In genomic region chr19:21020298-21021227, GRCh38 we compare ENCODE assay signal across 8 cellular contexts. TPM values are rescaled to one million over a fixed set of nuclear protein-coding genes. Genes with fewer than 3 reads are reported as not detected.
A peak's percentile ranks its signal among the peaks of the same experiment; 100 is the strongest.
DNase-seq lines count a peak whose midpoint lies in the region; ATAC-seq, FAIRE-seq and TF ChIP-seq lines count a peak whose summit lies in the region.

ZNF430 (plus strand) TSS chr19:21020657; CDS start chr19:21020801, 144 bp downstream.

- CTCF ChIA-PET in HepG2 (lab: Yijun Ruan, JAX; ENCODE audit: low intra/inter-chr PET ratio, low total read pairs) = no interaction called here

- TF ChIP-seq POLR2A in HepG2 (IDR thresholded peaks at IDR 0.05; ENCODE audit: insufficient read depth in 1 of 2, low read depth in 2 of 2, low read length in 2 of 2) = peak; percentile 80 to 90

- intact Hi-C loops in HepG2 (cut with micrococcal nuclease; ENCODE audit: unreplicated experiment) = loop anchor here (1.0 kb wide), 1 partner anchor 122 kb away; the partner anchor contains the start of gene ZNF431

- peaks cover 0 to 32% (median 19%) of the 10 kb centered on the region in 11 experiments; a peak in 20 of 22 replicates for H3K9me3 ChIP-seq in BLaER1 treated with 17β-estradiol and CSF1 and Interleukin-3, amounts not matched to agents 10 nM and 100 nM (replicated peaks in 1 of 11)
- no peaks in the 10 kb centered on the region for H3K9me3 ChIP-seq in HepG2 (ENCODE audit: low read length)

- peak; percentile 84 for DNase-seq in NCI-H748 treated with DMSO at 0.1 percent for 48 hours (lab: John Stamatoyannopoulos, UW)
- DNase-seq in activated CD4-positive, alpha-beta T cell treated with anti-CD3 and anti-CD28 coated beads, Interleukin-2, amount 50 U/mL, for 24 hours (ENCODE audit: low read depth in 1 of 2, low spot score in 1 of 2) = peak; percentile 73 to 95
- DNase-seq in dermis blood vessel endothelial cell = peak; percentile 97
- DNase-seq in HepG2 (ENCODE audit: low spot score) = peak; percentile 97
- DNase-seq in stimulated activated CD4-positive, alpha-beta T cell treated with anti-CD3 and anti-CD28 coated beads, Interleukin-4, amount 100 ng/mL, for 1 hour = peak; percentile 87

- peak; percentile 93 for ATAC-seq in GM19351 (IDR thresholded peaks at IDR 0.05; ENCODE audit: unreplicated experiment)
- ATAC-seq in HG03558 (IDR thresholded peaks at IDR 0.05; ENCODE audit: extremely low read depth, unreplicated experiment) = peak; percentile 81
- peak; percentile 98 for ATAC-seq in HepG2

- H3K9ac ChIP-seq in BLaER1 treated with 17β-estradiol and CSF1 and Interleukin-3, amounts not matched to agents 10 nM and 100 nM = peak within 1 kb of the TSS; percentile 89 to 97 (median 96)
- H3K9ac ChIP-seq in HepG2 (ENCODE audit: insufficient read depth, low read depth, low read length) = peak within 1 kb of the TSS; percentile 81

- H3K4me3 ChIP-seq in BLaER1 treated with 17β-estradiol and CSF1 and Interleukin-3, amounts not matched to agents 10 nM and 100 nM = peak within 1 kb of the TSS; percentile 69 to 98 (median 90)
- peak within 1 kb of the TSS; percentile 76 to 89 (median 76) for H3K4me3 ChIP-seq in HepG2 (replicated peaks in 1 of 3; ENCODE audit: insufficient read depth in 1 of 3, low read depth in 2 of 3, low read length in 3 of 3)

- peak; percentile 87 for FAIRE-seq in HepG2 (lab: Jason Lieb, UNC)

- H2AFZ ChIP-seq in HepG2 (ENCODE audit: low read length) = peak within 1 kb of the TSS; percentile 66

- POLR2A ChIA-PET in HepG2 (lab: Yijun Ruan, JAX) = interaction anchor here (0.6 to 1.6 kb wide), 9 partner anchors 14 to 1384 kb away, joined by 3 to 9 read pairs (median 5); partner anchors contain the start of genes ZNF100, ZNF429, ZNF431 and ZNF626

- H3K4me2 ChIP-seq in BLaER1 treated with 17β-estradiol and CSF1 and Interleukin-3, amounts not matched to agents 10 nM and 100 nM = peak within 1 kb of the TSS; percentile 77 to 97 (median 87)
- peak within 1 kb of the TSS; percentile 59 for H3K4me2 ChIP-seq in HepG2 (ENCODE audit: low read depth, low read length)

- peaks cover 16 to 26% (median 24%) of the 10 kb centered on the region in 10 experiments for H3K4me1 ChIP-seq in BLaER1 treated with 17β-estradiol and CSF1 and Interleukin-3, amounts not matched to agents 10 nM and 100 nM
- H3K4me1 ChIP-seq in HepG2 (ENCODE audit: insufficient read depth, low read length) = peaks cover 18% of the 10 kb centered on the region

- in situ Hi-C loops in HepG2 (cut with HindIII; ENCODE audit: extremely low pct_ligation_motif_present, low pct_unique_long_range_greater_than_20kb) = no loop called here

- peaks cover 14% of the 10 kb centered on the region for H3K79me2 ChIP-seq in HepG2 (ENCODE audit: insufficient read depth, low read length)

- WGBS in HepG2 (ENCODE audit: low lambda C conversion rate) = 3% methylated on average over 26 of the region's 44 CpGs

- peaks cover 0 to 34% (median 11%) of the 10 kb centered on the region in 11 experiments; a peak in 13 of 22 replicates for H4K20me1 ChIP-seq in BLaER1 treated with 17β-estradiol and CSF1 and Interleukin-3, amounts not matched to agents 10 nM and 100 nM
- no peaks in the 10 kb centered on the region for H4K20me1 ChIP-seq in HepG2 (ENCODE audit: insufficient read depth, low read length)

- TF ChIP-seq EP300 in HepG2 (IDR thresholded peaks at IDR 0.05; ENCODE audit: low read depth in 2 of 2, low read length in 2 of 2) (no peak), HepG2 (CRISPR knock-in tag; IDR thresholded peaks at IDR 0.05; ENCODE audit: borderline replicate concordance) (no peak)

- TSS peak; percentile 75 for BruUV-seq in HepG2 (replicated peaks; lab: Mats Ljungman, UMichigan)

- peak within 1 kb of the TSS; percentile 88 to 98 (median 95) for H3K27ac ChIP-seq in BLaER1 treated with 17β-estradiol and CSF1 and Interleukin-3, amounts not matched to agents 10 nM and 100 nM
- peak within 1 kb of the TSS; percentile 82 for H3K27ac ChIP-seq in HepG2 (ENCODE audit: extremely low read length, insufficient read depth, low read length)

- H3K27me3 ChIP-seq in BLaER1 treated with 17β-estradiol and CSF1 and Interleukin-3, amounts not matched to agents 10 nM and 100 nM = no peaks in the 10 kb centered on the region
- H3K27me3 ChIP-seq in HepG2 (ENCODE audit: control insufficient read depth in 1 of 2, insufficient read depth in 2 of 2, low read length in 2 of 2) = no peaks in the 10 kb centered on the region; a peak in 2 of 5 replicates

- peaks cover 28 to 39% (median 33%) of the 10 kb centered on the region in 11 experiments for H3K36me3 ChIP-seq in BLaER1 treated with 17β-estradiol and CSF1 and Interleukin-3, amounts not matched to agents 10 nM and 100 nM
- 0 out of 5 replicates have a peak, but pooled peaks cover 0 to 8% of the 10 kb centered on the region in 2 experiments for H3K36me3 ChIP-seq in HepG2 (replicated peaks in 1 of 2; ENCODE audit: control insufficient read depth in 1 of 2, insufficient read depth in 2 of 2, low read length in 2 of 2)

- no peak for TF ChIP-seq CTCF in HepG2 (CRISPR knock-in tag; IDR thresholded peaks at IDR 0.05)

- no peak for TF ChIP-seq RAD21 in HepG2 (CRISPR knock-in tag; IDR thresholded peaks at IDR 0.05)

TF ChIP-seq in HepG2, 621 proteins besides CTCF, POLR2A, EP300 and RAD21 (continues in another document):
- TF ChIP-seq RXRB (CRISPR knock-in tag; IDR thresholded peaks at IDR 0.05; ENCODE audit: borderline replicate concordance) (no peak), HOXD1 (CRISPR knock-in tag; IDR thresholded peaks at IDR 0.05) (no peak), CREB1 (IDR thresholded peaks at IDR 0.05) (peak; percentile 24; the same call in 1 of the 2 replicates), CREB1 (CRISPR knock-in tag; IDR thresholded peaks at IDR 0.05) (peak; percentile 68), SMC3 (IDR thresholded peaks at IDR 0.05; ENCODE audit: low read length) (no peak), IRF9 (CRISPR knock-in tag; IDR thresholded peaks at IDR 0.05; ENCODE audit: borderline replicate concordance) (peak; percentile 28; the same call in 1 of the 2 replicates), ZMYM3 (CRISPR knock-in tag; IDR thresholded peaks at IDR 0.05) (no peak), ZBTB46 (CRISPR knock-in tag; IDR thresholded peaks at IDR 0.05; ENCODE audit: borderline replicate concordance) (no peak), ZNF660 (CRISPR knock-in tag; IDR thresholded peaks at IDR 0.05; ENCODE audit: borderline replicate concordance, low read depth) (no peak), HDAC6 (IDR thresholded peaks at IDR 0.05; ENCODE audit: low read depth, low read length) (no peak), ZNF761 (CRISPR knock-in tag; conservative IDR thresholded peaks at IDR 0.05) (no peak), ZNF773 (CRISPR knock-in tag; IDR thresholded peaks at IDR 0.05; ENCODE audit: borderline replicate concordance) (no peak; the same call in 1 of the 2 replicates), LCORL (IDR thresholded peaks at IDR 0.05) (no peak), LCORL (CRISPR knock-in tag; IDR thresholded peaks at IDR 0.05) (peak; percentile 24; the same call in 1 of the 2 replicates)

RNA-seq across cellular contexts. Expression of gene ZNF430, which starts in this region (rescaled TPM):
- total RNA-seq in dermis blood vessel endothelial cell = 7.5 and 15.8 TPM in 2 replicates
- 6.9 and 9.7 TPM in 2 replicates for total RNA-seq in HepG2 (2016; rRNA removed; fragmentation: Illumina TruSeq; extraction: Trizol)
- total RNA-seq in HepG2 (2016; cell fraction: cytosol; rRNA removed; fragmentation: Illumina TruSeq; extraction: Trizol; ENCODE audit: low read depth) = 2.5 and 4.1 TPM in 2 replicates
- 6.7 and 10.4 TPM in 2 replicates for total RNA-seq in HepG2 (2016; cell fraction: insoluble cytoplasmic fraction; rRNA removed; fragmentation: Illumina TruSeq; extraction: Trizol)
- total RNA-seq in HepG2 (2016; cell fraction: membrane; rRNA removed; fragmentation: Illumina TruSeq; extraction: Trizol) = 2.1 and 3.6 TPM in 2 replicates
- 9.9 and 12.4 TPM in 2 replicates for total RNA-seq in HepG2 (2016; cell fraction: nucleus; rRNA removed; fragmentation: Illumina TruSeq; extraction: Trizol)
- polyA plus RNA-seq in HepG2 (2011; rRNA removed) = 4.1 TPM in 2 replicates
- polyA plus RNA-seq in HepG2 (2011; cell fraction: cytosol; rRNA removed) = 3.2 and 4.1 TPM in 2 replicates
- polyA plus RNA-seq in HepG2 (2011; cell fraction: nucleus; rRNA removed) = 2.2 and 3.6 TPM in 2 replicates
- 1.6 and 2.1 TPM in 2 replicates for polyA plus RNA-seq in HepG2 (2012)
- polyA plus RNA-seq in HepG2 (2016; cell fraction: cytosol; fragmentation: Illumina TruSeq; extraction: Trizol; ENCODE audit: low read depth) = 0.20 and 0.22 TPM in 2 replicates
- 6.0 and 7.2 TPM in 2 replicates for polyA plus RNA-seq in HepG2 (2016; cell fraction: insoluble cytoplasmic fraction; fragmentation: Illumina TruSeq; extraction: Trizol; ENCODE audit: low read depth)
- polyA plus RNA-seq in HepG2 (2016; cell fraction: membrane; fragmentation: Illumina TruSeq; extraction: Trizol; ENCODE audit: low read depth) = 0.49 and 0.76 TPM in 2 replicates
- polyA plus RNA-seq in HepG2 (2016; cell fraction: nucleus; fragmentation: Illumina TruSeq; extraction: Trizol; ENCODE audit: insufficient read depth, low read depth) = 6.6 and 6.9 TPM in 2 replicates
- 4.4 and 5.6 TPM in 2 replicates for polyA minus RNA-seq in HepG2 (2011; rRNA and poly(A)+ RNA removed; ENCODE audit: low replicate concordance)
- polyA minus RNA-seq in HepG2 (2011; cell fraction: cytosol; rRNA and poly(A)+ RNA removed) = 7.4 and 7.8 TPM in 2 replicates
- polyA minus RNA-seq in HepG2 (2011; cell fraction: nucleus; rRNA and poly(A)+ RNA removed) = 14.2 and 15.7 TPM in 2 replicates

Comparison
In these comparisons a context has a peak if more than half of its experiments do, and no peak if none do; other contexts are left out.
1. Peak in every context shown above with its lines: DNase-seq, ATAC-seq, H3K4me3 ChIP-seq and H3K27ac ChIP-seq.